Comparison of ENCODE assay signal across 9 cellular contexts in the genomic region with DNA sequence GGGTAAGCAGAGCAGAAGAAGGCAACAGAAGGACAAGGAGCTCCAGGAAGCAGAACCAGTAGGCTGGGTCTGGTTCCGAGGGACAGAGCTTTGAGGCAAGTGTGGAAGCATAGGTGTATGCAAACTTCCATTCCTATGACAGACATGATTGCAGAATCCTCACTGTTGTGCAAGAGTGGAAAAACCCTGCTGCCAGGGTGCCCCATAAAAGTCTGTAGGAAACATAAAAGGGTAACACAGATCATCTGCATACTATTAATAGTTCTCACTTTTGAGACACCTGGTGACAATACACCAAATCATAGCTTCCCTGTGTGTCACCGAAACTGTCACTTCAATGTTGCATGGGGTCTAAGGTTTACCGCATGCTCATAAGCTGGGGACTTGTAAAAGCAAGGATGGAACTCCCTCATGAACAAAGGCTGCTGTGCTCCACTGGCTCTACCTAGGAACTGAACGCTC. TPM values are rescaled to one million over a fixed set of nuclear protein-coding genes. Genes with fewer than 3 reads are reported as not detected.
A peak's percentile ranks its signal among the peaks of the same experiment; 100 is the strongest.
DNase-seq lines count a peak whose midpoint lies in the region; ATAC-seq and TF ChIP-seq lines count a peak whose summit lies in the region.
"Had no signal": no experiment of that assay in that cellular context is flagged by ENCODE, and none has a peak within 500 bp of the region (broad histone marks: within the 10 kb centered on the region; RNA-seq: fewer than 3 reads in every experiment).

No MANE protein-coding gene starts in this region.

- peaks cover 12% of the 10 kb centered on the region for H3K36me3 ChIP-seq in fibroblast of lung (ENCODE audit: control insufficient read depth, insufficient read depth, low read length)
- H3K36me3 ChIP-seq in effector memory CD4-positive, alpha-beta T cell (ENCODE audit: control insufficient read depth, insufficient read depth, low read length): peaks cover 28% of the 10 kb centered on the region
- H3K36me3 ChIP-seq in Peyer's patch: peaks cover 0 to 54% (median 2%) of the 10 kb centered on the region in 3 donors

- no peak overlapping the region for H2AFZ ChIP-seq in fibroblast of lung (ENCODE audit: low read length)

- H3K27me3 ChIP-seq in fibroblast of lung (ENCODE audit: control insufficient read depth, insufficient read depth, low read length) (no peaks in the 10 kb centered on the region), Peyer's patch (no peaks in the 10 kb centered on the region)
- no peaks in the 10 kb centered on the region for H3K27me3 ChIP-seq in effector memory CD4-positive, alpha-beta T cell (replicated peaks; ENCODE audit: control insufficient read depth, insufficient read depth, low read length, poor library complexity, severe bottlenecking)
- H3K27me3 ChIP-seq: upper lobe of right lung had no signal

- no peaks in the 10 kb centered on the region for H4K20me1 ChIP-seq in fibroblast of lung (ENCODE audit: control insufficient read depth, extremely low read depth, insufficient read depth, low read length)

- no peak overlapping the region for H3K9ac ChIP-seq in fibroblast of lung (ENCODE audit: insufficient read depth, low read length)

- no peak for TF ChIP-seq CTCF in fibroblast of lung (conservative IDR thresholded peaks at IDR 0.05 in 1 of 2, IDR thresholded peaks at IDR 0.05 in 1 of 2; ENCODE audit: low read depth in 1 of 2, low read length in 2 of 2)
- TF ChIP-seq CTCF in Peyer's patch (IDR thresholded peaks at IDR 0.05): no peak

- peaks cover 58% of the 10 kb centered on the region for H3K79me2 ChIP-seq in fibroblast of lung (ENCODE audit: control insufficient read depth, insufficient read depth, low read length)

- DNase-seq in EH (ENCODE audit: low read depth) (peak; percentile 62), fibroblast of lung (ENCODE audit: low read depth in 2 of 2) (no peak), medulla oblongata (ENCODE audit: extremely low spot score) (no peak), Peyer's patch (no peak), NCI-H1436 treated with DMSO at 0.1 percent for 48 hours (lab: John Stamatoyannopoulos, UW) (no peak)
- DNase-seq in effector memory CD4-positive, alpha-beta T cell: no peak
- DNase-seq: upper lobe of right lung had no signal

- TF ChIP-seq POLR2A in Peyer's patch (IDR thresholded peaks at IDR 0.05): no peak

- no peak overlapping the region for H3K4me3 ChIP-seq in fibroblast of lung (replicated peaks in 1 of 4; ENCODE audit: control extremely low read depth in 1 of 4, insufficient read depth in 1 of 4, low read depth in 3 of 4, low read length in 4 of 4)
- no peak overlapping the region for H3K4me3 ChIP-seq in effector memory CD4-positive, alpha-beta T cell (ENCODE audit: insufficient read depth, low read depth, low read length, poor library complexity, severe bottlenecking)
- H3K4me3 ChIP-seq in Peyer's patch: no peak overlapping the region
- H3K4me3 ChIP-seq: upper lobe of right lung had no signal

- peak; percentile 62 for ATAC-seq in GM19395 (IDR thresholded peaks at IDR 0.05; ENCODE audit: unreplicated experiment)
- peak; percentile 69 for ATAC-seq in HG03439 (IDR thresholded peaks at IDR 0.05; ENCODE audit: unreplicated experiment)
- ATAC-seq: upper lobe of right lung had no signal

- H3K4me2 ChIP-seq in fibroblast of lung (ENCODE audit: extremely low read depth, insufficient read depth, low read length): no peak overlapping the region

- peak overlapping the region; percentile 80 for H3K27ac ChIP-seq in fibroblast of lung (ENCODE audit: insufficient read depth, low read length)
- no peak overlapping the region for H3K27ac ChIP-seq in effector memory CD4-positive, alpha-beta T cell (ENCODE audit: insufficient read depth, low read length, poor library complexity, severe bottlenecking)
- peak overlapping the region in 2 of 4 donors; percentile 6 to 12 for H3K27ac ChIP-seq in Peyer's patch
- H3K27ac ChIP-seq: upper lobe of right lung had no signal

- H3K4me1 ChIP-seq in fibroblast of lung (ENCODE audit: control insufficient read depth, extremely low read depth, insufficient read depth, low read length) (peaks cover 27% of the 10 kb centered on the region), Peyer's patch (peaks cover 0 to 41% (median 14%) of the 10 kb centered on the region in 4 donors)
- H3K4me1 ChIP-seq in effector memory CD4-positive, alpha-beta T cell (ENCODE audit: control insufficient read depth, insufficient read depth, low read length, poor library complexity, severe bottlenecking): peaks cover 3% of the 10 kb centered on the region

- H3K9me3 ChIP-seq in fibroblast of lung (ENCODE audit: control insufficient read depth, insufficient read depth, low read depth, low read length) (no peaks in the 10 kb centered on the region), Peyer's patch (no peaks in the 10 kb centered on the region)
- H3K9me3 ChIP-seq in effector memory CD4-positive, alpha-beta T cell (ENCODE audit: control insufficient read depth, low read length): no peaks in the 10 kb centered on the region
- H3K9me3 ChIP-seq: upper lobe of right lung had no signal

RNA-seq across cellular contexts. Expression of gene ARHGAP17, which starts 39.7 kb away (rescaled TPM):
- total RNA-seq in fibroblast of lung (24.7 and 43.4 TPM in 2 replicates), Peyer's patch (100 to 1,000 TPM in 3 of 4 donors, 10 to 100 TPM in 1; 75.9 to 181 (median 136) TPM)
- 60.0 and 61.6 TPM in 2 replicates for polyA plus RNA-seq in fibroblast of lung
- 90.7 and 110 TPM in 2 replicates for polyA plus RNA-seq in fibroblast of lung (2012)
- 91.7 and 92.6 TPM in 2 replicates for polyA minus RNA-seq in fibroblast of lung (ENCODE audit: low replicate concordance)
